21 cellular contexts compared by ENCODE assay signal in the genomic region with DNA sequence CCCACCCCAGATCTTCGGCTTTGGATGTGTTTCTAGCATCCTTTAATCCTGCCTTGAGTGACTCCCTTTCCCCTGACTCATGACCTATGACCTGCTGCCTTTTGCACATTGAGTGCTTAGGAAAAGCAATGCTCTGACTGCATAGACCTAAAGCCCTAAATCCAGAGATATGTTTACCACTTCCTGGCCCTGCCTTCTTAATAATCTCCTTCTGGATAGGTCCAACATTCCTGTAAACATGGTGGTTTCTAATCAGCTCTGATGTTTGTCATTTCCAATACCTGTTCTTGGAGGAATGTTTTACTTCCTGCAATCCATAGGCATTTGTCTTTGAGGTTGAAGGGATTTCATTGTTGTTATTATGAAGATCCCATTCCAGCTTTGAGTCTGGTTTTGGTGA. TPM values are rescaled to one million over a fixed set of nuclear protein-coding genes. Genes with fewer than 3 reads are reported as not detected.
DNase-seq lines count a peak whose midpoint lies in the region; ATAC-seq and FAIRE-seq lines count a peak whose summit lies in the region.
"Had no signal": no experiment of that assay in that cellular context is flagged by ENCODE, and none has a peak within 500 bp of the region (broad histone marks: within the 10 kb centered on the region; RNA-seq: fewer than 3 reads in every experiment).

No MANE protein-coding gene starts in this region.

- DNase-seq in LHCN-M2 (ENCODE audit: low read depth) (peak; percentile 11), left colon (no peak), small intestine (peak; percentile 59), NCI-H510A (lab: John Stamatoyannopoulos, UW) (no peak), SK-N-DZ (ENCODE audit: low spot score) (no peak), H7 (no peak)
- DNase-seq in activated CD8-positive, alpha-beta memory T cell treated with anti-CD3 and anti-CD28 coated beads for 24 hours: no peak
- DNase-seq: CD8-positive, alpha-beta memory T cell; DMS 273 treated with DMSO at 0.1 percent for 48 hours; H9; KBM-7; NCI-H1092 treated with DMSO at 0.1 percent for 48 hours; NCI-H1694; SK-N-SH had no signal

- no peaks in the 10 kb centered on the region for H3K27me3 ChIP-seq in small intestine (ENCODE audit: control insufficient read depth in 2 of 2, insufficient read depth in 2 of 2, low read length in 2 of 2)
- H3K27me3 ChIP-seq in H7 (ENCODE audit: control insufficient read depth, insufficient read depth, low read length): no peaks in the 10 kb centered on the region

- H3K36me3 ChIP-seq in small intestine (ENCODE audit: control insufficient read depth in 2 of 2, insufficient read depth in 2 of 2, low read length in 2 of 2): peaks cover 0 to 5% of the 10 kb centered on the region in 2 donors
- no peaks in the 10 kb centered on the region for H3K36me3 ChIP-seq in H7 (replicated peaks; ENCODE audit: control insufficient read depth, insufficient read depth, low read length)

- intact Hi-C loops in left colon (cut with DNase I, micrococcal nuclease): no loop called here

- no peaks in the 10 kb centered on the region for H3K9me3 ChIP-seq in small intestine (ENCODE audit: control insufficient read depth, low read depth)
- H3K9me3 ChIP-seq: SK-N-SH had no signal

- H3K4me1 ChIP-seq in small intestine (ENCODE audit: control insufficient read depth in 2 of 2, insufficient read depth in 1 of 2, low read depth in 1 of 2, low read length in 1 of 2): no peaks in the 10 kb centered on the region

- FAIRE-seq in TTC549 (lab: Jason Lieb, UNC) (peak; percentile 81), small intestine (lab: Jason Lieb, UNC) (no peak)

- H3K27ac ChIP-seq in small intestine (ENCODE audit: low read depth in 1 of 2, low read length in 1 of 2): peak overlapping the region in 1 of 2 donors; percentile 38
- H3K27ac ChIP-seq: HL-60, PC-9 had no signal

- H3K4me3 ChIP-seq in small intestine (ENCODE audit: low read depth in 1 of 2, low read length in 2 of 2) (peak overlapping the region in 1 of 2 donors; percentile 70), H7 (ENCODE audit: insufficient read depth, low read depth, low read length) (no peak overlapping the region)
- H3K4me3 ChIP-seq: PC-9 had no signal

- WGBS in small intestine, 3 donors: 20 to 43% (median 33%) methylated on average over 1 of the region's 1 CpG

- peak; percentile 10 for ATAC-seq in left colon
- ATAC-seq: Right ventricle myocardium inferior had no signal

RNA-seq across cellular contexts. Expression of gene SLC3A1, which starts 2.3 kb away (rescaled TPM):
- total RNA-seq in LHCN-M2 (2014; rRNA removed) (0.19 TPM in 1 of 2 replicates, not detected in the other), left colon (10 to 100 TPM; 45.8 to 84.7 TPM)
- polyA plus RNA-seq in LHCN-M2 (2012): 0.01 TPM
- 10 to 100 TPM; 22.6 to 74.9 (median 72.7) TPM for polyA plus RNA-seq in small intestine
- not detected in 2 replicates for polyA plus RNA-seq in SK-N-DZ (2014; cell fraction: cytosol; rRNA removed)
- polyA plus RNA-seq in SK-N-DZ (2014; cell fraction: nucleus; rRNA removed): 0.10 and 0.52 TPM in 2 replicates
- 0.04 TPM in 1 of 2 replicates, not detected in the other for total RNA-seq in H7 (2014; rRNA removed; shearing (Covaris generic))
- total RNA-seq: Daoy, MCF 10A, PC-9, Right ventricle myocardium inferior had no signal
- polyA plus RNA-seq: BJ had no signal

Comparison
In these comparisons a context has a peak if more than half of its experiments do, and no peak if none do; other contexts are left out.
1. DNase-seq: peak in LHCN-M2 (single experiment) and small intestine (single experiment); none in left colon (0 of 2), NCI-H510A (single experiment), SK-N-DZ (single experiment), H7 (single experiment) and activated CD8-positive, alpha-beta memory T cell treated with anti-CD3 and anti-CD28 coated beads for 24 hours (single experiment).
2. RNA of gene SLC3A1, which starts 2.3 kb away (total RNA-seq): 45.8 to 84.7 TPM in left colon; 0.04 TPM in H7 and 0.19 TPM in LHCN-M2; every median in the first group is over 10 times any median in the second.